Comparison of ENCODE assay signal across 21 cellular contexts in genomic region chr12:129773170-129773493, GRCh38.
DNase-seq lines count a peak whose midpoint lies in the region; ATAC-seq, FAIRE-seq and TF ChIP-seq lines count a peak whose summit lies in the region.
"Had no signal": no experiment of that assay in that cellular context is flagged by ENCODE, and none has a peak within 500 bp of the region (broad histone marks: within the 10 kb centered on the region; RNA-seq: fewer than 3 reads in every experiment).

No MANE protein-coding gene starts in this region.

- H4K20me1 ChIP-seq in H1 (replicated peaks in 1 of 2; ENCODE audit: control insufficient read depth in 1 of 2, insufficient read depth in 2 of 2, low read length in 2 of 2) (no peaks in the 10 kb centered on the region), neural cell (ENCODE audit: insufficient read depth) (no peaks in the 10 kb centered on the region)

- no peak overlapping the region for H3K4me3 ChIP-seq in HUES48 (ENCODE audit: low read depth, low read length)
- H3K4me3 ChIP-seq in H1 (ENCODE audit: extremely low read depth in 1 of 4, insufficient read depth in 2 of 4, low read depth in 3 of 4, low read length in 4 of 4): no peak overlapping the region
- no peak overlapping the region for H3K4me3 ChIP-seq in neural cell (ENCODE audit: low read length)
- H3K4me3 ChIP-seq: A549, Peyer's patch had no signal

- no peak overlapping the region for H3K14ac ChIP-seq in H1 (ENCODE audit: insufficient read length)

- no peak overlapping the region for H4K5ac ChIP-seq in H1 (ENCODE audit: insufficient read length, low read depth, low read length)

- H3K27ac ChIP-seq in HUES48 (ENCODE audit: low read depth, low read length) (peak overlapping the region; percentile 93), H1 (ENCODE audit: low read depth, low read length) (0 out of 2 replicates have a peak overlapping the region, but pooled peaks have one; percentile 24), neural cell (ENCODE audit: low read length) (no peak overlapping the region)
- H3K27ac ChIP-seq: A549, Peyer's patch had no signal

- TF ChIP-seq RAD21 in H1 (IDR thresholded peaks at IDR 0.05 in 1 of 2, conservative IDR thresholded peaks at IDR 0.05 in 1 of 2; ENCODE audit: low read depth in 2 of 2, low read length in 2 of 2) (no peak), neural cell (conservative IDR thresholded peaks at IDR 0.05) (no peak)

- peak overlapping the region; percentile 93 for H2AK5ac ChIP-seq in H1 (ENCODE audit: low read depth, low read length)

- H2AFZ ChIP-seq in H1 (ENCODE audit: low read length): no peak overlapping the region
- no peak overlapping the region for H2AFZ ChIP-seq in neural cell (ENCODE audit: low read depth, low read length)

- peak overlapping the region; percentile 56 for H2BK120ac ChIP-seq in H1 (replicated peaks; ENCODE audit: low read depth, low read length)

- H3K23me2 ChIP-seq in H1 (ENCODE audit: low read depth, low read length): no peaks in the 10 kb centered on the region

- H3K27me3 ChIP-seq in HUES48 (ENCODE audit: control insufficient read depth, insufficient read depth, low read length) (no peaks in the 10 kb centered on the region), H1 (replicated peaks in 1 of 4; ENCODE audit: control insufficient read depth in 3 of 4, extremely low read depth in 1 of 4, insufficient read depth in 3 of 4, low read length in 3 of 4) (no peaks in the 10 kb centered on the region), neural cell (ENCODE audit: insufficient read depth, low read depth, low read length) (no peaks in the 10 kb centered on the region)
- H3K27me3 ChIP-seq: Peyer's patch had no signal

- H2BK20ac ChIP-seq in H1 (ENCODE audit: low read length): peak overlapping the region; percentile 100

- peak overlapping the region; percentile 97 for H2BK12ac ChIP-seq in H1 (ENCODE audit: low read depth, low read length)

- H3K23ac ChIP-seq in H1 (ENCODE audit: insufficient read length): no peak overlapping the region

- H3K4ac ChIP-seq in H1 (replicated peaks; ENCODE audit: insufficient read length, low read depth, low read length): peak overlapping the region; percentile 58

- H2BK5ac ChIP-seq in H1 (ENCODE audit: low read depth, low read length): peak overlapping the region; percentile 95

- no peaks in the 10 kb centered on the region for H3F3A ChIP-seq in neural cell (ENCODE audit: insufficient read depth, low read length, poor library complexity, severe bottlenecking)

- POLR2A ChIA-PET in H1 (lab: Charles Lee; ENCODE audit: partially characterized antibody): interaction anchor here (0.9 to 1.7 kb wide), 3 partner anchors 10 to 57 kb away, joined by 4 to 6 read pairs (median 4); no protein-coding TSS in a partner anchor

- FAIRE-seq in H1 (lab: Jason Lieb, UNC): no peak
- FAIRE-seq: A549, D721Med, GM19239, HTR-8/SVneo had no signal

- H3K9me3 ChIP-seq in HUES48 (ENCODE audit: control insufficient read depth, insufficient read depth, low read length): no peaks in the 10 kb centered on the region
- no peaks in the 10 kb centered on the region for H3K9me3 ChIP-seq in H1 (ENCODE audit: insufficient read depth in 2 of 2, low read depth in 1 of 2, low read length in 1 of 2)
- no peaks in the 10 kb centered on the region for H3K9me3 ChIP-seq in neural cell (ENCODE audit: low read length)
- H3K9me3 ChIP-seq: Peyer's patch had no signal

- H4K91ac ChIP-seq in H1 (replicated peaks; ENCODE audit: insufficient read length, low read length): peak overlapping the region; percentile 85

- no peaks in the 10 kb centered on the region for H3K9me2 ChIP-seq in neural cell (ENCODE audit: insufficient read depth, low read length)

- peak overlapping the region; percentile 71 for H3K18ac ChIP-seq in H1 (ENCODE audit: extremely low read depth, low read length)

- DNase-seq in ELF-1 (ENCODE audit: low read depth, low spot score): peak; percentile 16
- DNase-seq in H1 (ENCODE audit: low read depth in 1 of 2, low spot score in 2 of 2): no peak
- no peak for DNase-seq in GM19240 (ENCODE audit: insufficient read length, low spot score)
- no peak for DNase-seq in Kasumi-1 (lab: John Stamatoyannopoulos, UW)
- DNase-seq: DMS53, GF-D8, H7, MM.1S, NCI-H1048, NCI-H1417 treated with DMSO at 0.1 percent for 48 hours, NCI-H187, NCI-H446 treated with DMSO at 0.1 percent for 48 hours, NCI-H82, Peyer's patch had no signal

- WGBS in H1 (ENCODE audit: extremely low coverage in 1 of 2, insufficient coverage in 1 of 2, insufficient read length in 1 of 2, insufficient replicate concordance in 2 of 2, low coverage in 1 of 2, low lambda C conversion rate in 2 of 2, missing lambda C conversion rate in 1 of 2), 2 experiments: 80% methylated on average over 10 of the region's 10 CpGs; no CpG with 5 or more reads in 1 of the 2 experiments

- no peak overlapping the region for H3K9ac ChIP-seq in HUES48 (ENCODE audit: low read depth, low read length)
- no peak overlapping the region; a peak in 1 of 7 replicates for H3K9ac ChIP-seq in H1 (replicated peaks in 1 of 4; ENCODE audit: extremely low read depth in 1 of 4, low read depth in 3 of 4, low read length in 3 of 4)
- H3K9ac ChIP-seq in neural cell (ENCODE audit: low read length): no peak overlapping the region

- peak overlapping the region; percentile 99 for H2BK15ac ChIP-seq in H1 (ENCODE audit: low read length)

- H3K4me2 ChIP-seq in H1 (ENCODE audit: insufficient read depth in 1 of 2, low read depth in 2 of 2, low read length in 2 of 2) (peak overlapping the region in 1 of 2 experiments; percentile 69; a peak in 1 of 4 replicates), neural cell (ENCODE audit: low read length) (no peak overlapping the region)
- H3K4me2 ChIP-seq: A549 had no signal

- TF ChIP-seq POLR2A in H1 (IDR thresholded peaks at IDR 0.05; ENCODE audit: control extremely low read depth in 1 of 2, low read depth in 2 of 2, low read length in 2 of 2): no peak

- TF ChIP-seq CTCF in H1 (IDR thresholded peaks at IDR 0.05; ENCODE audit: control extremely low read depth in 1 of 3, insufficient read depth in 1 of 3, low read depth in 1 of 3, low read length in 3 of 3) (peak in 2 of 3 experiments; percentile 1 to 13; a peak in 2 of 4 replicates), neural cell (IDR thresholded peaks at IDR 0.05; ENCODE audit: poor library complexity, severe bottlenecking) (peak; percentile 18)

- H3K79me2 ChIP-seq in H1 (ENCODE audit: control insufficient read depth in 1 of 2, insufficient read depth in 2 of 2, low read length in 2 of 2) (peaks cover 0 to 2% of the 10 kb centered on the region in 2 experiments; a peak in 1 of 4 replicates), neural cell (replicated peaks; ENCODE audit: insufficient read depth, low read length) (no peaks in the 10 kb centered on the region)

- CTCF ChIA-PET in H1 (lab: Charles Lee; ENCODE audit: partially characterized antibody): interaction anchor here (1.5 kb wide), 1 partner anchor 12 kb away, joined by 5 read pairs; no protein-coding TSS in a partner anchor

- H3K79me1 ChIP-seq in H1 (ENCODE audit: low read depth, low read length): peaks cover 2% of the 10 kb centered on the region; the same call in 1 of the 2 replicates

- H3K4me1 ChIP-seq in HUES48 (ENCODE audit: control insufficient read depth, insufficient read depth, low read length): peaks cover 56% of the 10 kb centered on the region
- peaks cover 18 to 32% (median 22%) of the 10 kb centered on the region in 4 experiments for H3K4me1 ChIP-seq in H1 (replicated peaks in 1 of 4; ENCODE audit: control insufficient read depth in 3 of 4, insufficient read depth in 4 of 4, low read length in 3 of 4)
- H3K4me1 ChIP-seq: A549, Peyer's patch had no signal

- H4K8ac ChIP-seq in H1 (ENCODE audit: extremely low read depth, insufficient read depth, low read length): no peak overlapping the region

- H3K36me3 ChIP-seq in HUES48 (ENCODE audit: control insufficient read depth, insufficient read depth, low read length): no peaks in the 10 kb centered on the region
- no peaks in the 10 kb centered on the region for H3K36me3 ChIP-seq in H1 (ENCODE audit: control insufficient read depth in 2 of 4, insufficient read depth in 4 of 4, low read length in 3 of 4)
- no peaks in the 10 kb centered on the region for H3K36me3 ChIP-seq in neural cell (ENCODE audit: insufficient read depth, low read length)
- H3K36me3 ChIP-seq: Peyer's patch had no signal

- TF ChIP-seq EP300 in H1 (IDR thresholded peaks at IDR 0.05; ENCODE audit: borderline replicate concordance in 1 of 2, low read depth in 2 of 2, low read length in 2 of 2) (no peak), neural cell (conservative IDR thresholded peaks at IDR 0.05; ENCODE audit: poor library complexity, severe bottlenecking) (peak; percentile 76)

- H3K56ac ChIP-seq in H1 (replicated peaks; ENCODE audit: insufficient read length, low read depth, low read length): no peak overlapping the region

- ATAC-seq in HG02840 (IDR thresholded peaks at IDR 0.05; ENCODE audit: low FRiP score, unreplicated experiment): no peak
- ATAC-seq: A549 had no signal

TF ChIP-seq in H1, 55 proteins besides CTCF, POLR2A, EP300 and RAD21 (continues in another document):
- no peak for TF ChIP-seq CHD1 (IDR thresholded peaks at IDR 0.05; ENCODE audit: low read depth, low read length)
- no peak for TF ChIP-seq SIRT6 (IDR thresholded peaks at IDR 0.05; ENCODE audit: low read length)
- TF ChIP-seq ZNF274 (IDR thresholded peaks at IDR 0.05; ENCODE audit: borderline replicate concordance, extremely low read depth, low read length): no peak
- TF ChIP-seq SUZ12 (IDR thresholded peaks at IDR 0.05; ENCODE audit: low read length): no peak
- no peak for TF ChIP-seq NRF1 (IDR thresholded peaks at IDR 0.05; ENCODE audit: low read depth, low read length)
- no peak for TF ChIP-seq HDAC6 (IDR thresholded peaks at IDR 0.05; ENCODE audit: low read depth, low read length)

TF ChIP-seq in neural cell, 6 proteins besides CTCF, POLR2A, EP300 and RAD21:
- TF ChIP-seq EZH2 (IDR thresholded peaks at IDR 0.05; ENCODE audit: borderline replicate concordance, insufficient read depth, low read length, poor library complexity, severe bottlenecking): no peak
- peak; percentile 39 for TF ChIP-seq POLR2AphosphoS5 (IDR thresholded peaks at IDR 0.05)
